ENCODE assay signal across 8 cellular contexts in genomic region chr12:118052324-118053070, GRCh38. TPM values are rescaled to one million over a fixed set of nuclear protein-coding genes. Genes with fewer than 3 reads are reported as not detected.
DNase-seq lines count a peak whose midpoint lies in the region; ATAC-seq and TF ChIP-seq lines count a peak whose summit lies in the region.

No MANE protein-coding gene starts in this region.

- H3K4me3 ChIP-seq in adipocyte (ENCODE audit: low read length) (peak overlapping the region; percentile 30), left ventricle myocardium inferior (peak overlapping the region; percentile 21), OCI-LY7 (ENCODE audit: low read depth, low read length, poor library complexity, severe bottlenecking) (no peak overlapping the region)

- H3K79me2 ChIP-seq in OCI-LY7 (ENCODE audit: insufficient read depth, low read depth, low read length), result no peaks in the 10 kb centered on the region

- H4K20me1 ChIP-seq in OCI-LY7 (ENCODE audit: insufficient read depth, low read length), result no peaks in the 10 kb centered on the region

- CTCF ChIA-PET in OCI-LY7 (lab: Charles Lee; ENCODE audit: unreplicated experiment), result no interaction called here

- H3K9me3 ChIP-seq in adipocyte (ENCODE audit: control insufficient read depth, low read length), result no peaks in the 10 kb centered on the region
- no peaks in the 10 kb centered on the region for H3K9me3 ChIP-seq in left ventricle myocardium inferior (replicated peaks)
- H3K9me3 ChIP-seq in OCI-LY7 (ENCODE audit: low read length), result no peaks in the 10 kb centered on the region

- H2AFZ ChIP-seq in OCI-LY7 (ENCODE audit: low read length), result no peak overlapping the region

- no TSS peak for BruUV-seq in OCI-LY7 (replicated peaks; lab: Mats Ljungman, UMichigan)

- peak; percentile 67 for DNase-seq in stimulated activated CD4-positive, alpha-beta T cell treated with anti-CD3 and anti-CD28 coated beads, Interleukin-15, amount 100 ng/mL, for 24 hours
- DNase-seq in stimulated activated CD4-positive, alpha-beta T cell treated with anti-CD3 and anti-CD28 coated beads, Interleukin-12 subunit alpha, Interleukin-12 subunit beta, amount 100 ng/mL, for 4 hours, result no peak
- DNase-seq in adipocyte (ENCODE audit: low read depth) (peak; percentile 96), left ventricle myocardium inferior (peak; percentile 72), renal cortical epithelial cell (ENCODE audit: low read depth) (peak; percentile 98), cortex of kidney (lab: John Stamatoyannopoulos, UW) (no peak), OCI-LY7 (ENCODE audit: low spot score) (no peak)

- no peak overlapping the region for H3K4me2 ChIP-seq in OCI-LY7 (ENCODE audit: low read length)

- H3K27ac ChIP-seq in left ventricle myocardium inferior (replicated peaks) (peak overlapping the region; percentile 100), OCI-LY7 (ENCODE audit: low read depth, low read length, poor library complexity, severe bottlenecking) (no peak overlapping the region)

- intact Hi-C loops in left ventricle myocardium inferior (cut with micrococcal nuclease), result no loop called here
- intact Hi-C loops in OCI-LY7 (cut with micrococcal nuclease; ENCODE audit: unreplicated experiment), result no loop called here

- H3K36me3 ChIP-seq in adipocyte (ENCODE audit: control insufficient read depth, insufficient read depth, low read length, severe bottlenecking), result peaks cover 36% of the 10 kb centered on the region
- peaks cover 46% of the 10 kb centered on the region for H3K36me3 ChIP-seq in left ventricle myocardium inferior
- H3K36me3 ChIP-seq in OCI-LY7 (ENCODE audit: insufficient read depth, low read length), result peaks cover 37% of the 10 kb centered on the region

- TF ChIP-seq CTCF in left ventricle myocardium inferior (IDR thresholded peaks at IDR 0.05; ENCODE audit: borderline replicate concordance), result no peak
- no peak for TF ChIP-seq CTCF in OCI-LY7 (conservative IDR thresholded peaks at IDR 0.05; ENCODE audit: low read length)

- H3K27me3 ChIP-seq in adipocyte (replicated peaks; ENCODE audit: control insufficient read depth, insufficient read depth, low read length), result no peaks in the 10 kb centered on the region
- no peaks in the 10 kb centered on the region for H3K27me3 ChIP-seq in left ventricle myocardium inferior (ENCODE audit: low read depth)

- H3K9me2 ChIP-seq in OCI-LY7 (ENCODE audit: insufficient read depth, low read length), result no peaks in the 10 kb centered on the region

- peak overlapping the region; percentile 58 for H3K9ac ChIP-seq in adipocyte (ENCODE audit: low read length)

- H3K4me1 ChIP-seq in adipocyte (ENCODE audit: control insufficient read depth, insufficient read depth, low read length) (peaks cover 42% of the 10 kb centered on the region), left ventricle myocardium inferior (peaks cover 80% of the 10 kb centered on the region), OCI-LY7 (ENCODE audit: insufficient read depth, low read length, poor library complexity, severe bottlenecking) (no peaks in the 10 kb centered on the region)

- ATAC-seq in GM19452 (IDR thresholded peaks at IDR 0.05; ENCODE audit: unreplicated experiment), result no peak

- POLR2A ChIA-PET in OCI-LY7 (lab: Charles Lee), result no interaction called here

RNA-seq across cellular contexts. Expression of gene WSB2, which starts 8.5 kb away (rescaled TPM):
- total RNA-seq in left ventricle myocardium inferior (100 TPM), renal cortical epithelial cell (82.6 and 95.0 TPM in 2 replicates), OCI-LY7 (2022) (31.9 and 32.1 TPM in 2 replicates)
- 34.4 and 36.0 TPM in 2 replicates for total RNA-seq in OCI-LY7 (2014; rRNA removed; shearing (Covaris generic))

RNA-seq across cellular contexts. Expression of gene RFC5, which starts 36.0 kb away (rescaled TPM):
- total RNA-seq in left ventricle myocardium inferior, result 4.4 TPM
- 12.4 and 25.0 TPM in 2 replicates for total RNA-seq in renal cortical epithelial cell
- total RNA-seq in OCI-LY7 (2014; rRNA removed; shearing (Covaris generic)), result 91.4 and 121 TPM in 2 replicates
- 67.0 and 68.3 TPM in 2 replicates for total RNA-seq in OCI-LY7 (2022)

RNA-seq across cellular contexts. Expression of gene VSIG10, which starts 51.3 kb away (rescaled TPM):
- total RNA-seq in left ventricle myocardium inferior (12.1 TPM), renal cortical epithelial cell (26.7 and 60.1 TPM in 2 replicates), OCI-LY7 (2022) (9.8 and 12.2 TPM in 2 replicates)
- total RNA-seq in OCI-LY7 (2014; rRNA removed; shearing (Covaris generic)), result 5.0 and 9.2 TPM in 2 replicates

Comparison
In these comparisons a context has a peak if more than half of its experiments do, and no peak if none do; other contexts are left out.
1. DNase-seq: peak in stimulated activated CD4-positive, alpha-beta T cell treated with anti-CD3 and anti-CD28 coated beads, Interleukin-15, amount 100 ng/mL, for 24 hours (single experiment), adipocyte (single experiment), left ventricle myocardium inferior (single experiment) and renal cortical epithelial cell (single experiment); none in stimulated activated CD4-positive, alpha-beta T cell treated with anti-CD3 and anti-CD28 coated beads, Interleukin-12 subunit alpha, Interleukin-12 subunit beta, amount 100 ng/mL, for 4 hours (single experiment), cortex of kidney (single experiment) and OCI-LY7 (single experiment).